Comparison of ENCODE assay signal across 33 cellular contexts in the genomic region with DNA sequence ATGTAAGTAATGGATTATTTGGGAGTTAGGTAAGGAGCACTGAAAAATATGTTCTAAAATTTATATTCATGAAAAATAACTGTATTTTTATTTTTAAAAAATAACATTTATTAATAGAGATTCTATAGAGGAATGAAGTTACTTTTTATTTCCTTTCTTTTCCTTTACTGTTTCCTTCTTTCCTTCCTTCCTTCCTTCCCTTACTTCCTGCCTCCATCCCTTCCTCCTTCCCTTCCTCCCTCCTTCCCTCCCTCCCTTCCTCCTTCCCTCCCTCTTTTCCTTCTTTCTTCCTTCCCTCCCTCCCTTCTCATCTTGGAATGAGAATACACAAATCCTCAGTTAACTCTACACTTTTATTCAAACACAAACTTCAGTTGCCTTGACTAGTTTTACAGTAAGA.
"Had no signal": no experiment of that assay in that cellular context is flagged by ENCODE, and none has a peak within 500 bp of the region (broad histone marks: within the 10 kb centered on the region; RNA-seq: fewer than 3 reads in every experiment).

No MANE protein-coding gene starts in this region.

- H3K27me3 ChIP-seq: cardiac muscle cell, MG63, Peyer's patch had no signal

- ATAC-seq: activated CD8-positive, alpha-beta memory T cell treated with anti-CD3 and anti-CD28 coated beads, Interleukin-2, amount 10 ng/mL, durations not matched to agents 7 days and 5 days; activated naive CD4-positive, alpha-beta T cell treated with anti-CD3 and anti-CD28 coated beads, Interleukin-2, amount 50 U/mL, for 72 hours; activated T-helper 17 cell treated with anti-CD3 and anti-CD28 coated beads, Interleukin-2, amount 50 U/mL, for 72 hours; PC-3 had no signal

- H3K36me3 Mint-ChIP-seq: activated naive CD4-positive, alpha-beta T cell treated with anti-CD3 and anti-CD28 coated beads, Interleukin-2, amount 50 U/mL, for 72 hours had no signal

- H3K4me1 ChIP-seq: Peyer's patch had no signal

- H3K27ac Mint-ChIP-seq: activated CD4-positive, alpha-beta memory T cell treated with anti-CD3 and anti-CD28 coated beads, Interleukin-2, amount 10 ng/mL, durations not matched to agents 7 days and 5 days; activated CD8-positive, alpha-beta memory T cell treated with anti-CD3 and anti-CD28 coated beads, Interleukin-2, amount 10 ng/mL, durations not matched to agents 7 days and 5 days had no signal

- H3K27me3 Mint-ChIP-seq: activated CD8-positive, alpha-beta memory T cell treated with anti-CD3 and anti-CD28 coated beads, Interleukin-2, amount 10 ng/mL, durations not matched to agents 7 days and 5 days; activated T-helper 17 cell treated with anti-CD3 and anti-CD28 coated beads, Interleukin-2, amount 50 U/mL, for 72 hours had no signal

- H3K27ac ChIP-seq: cardiac muscle cell, Peyer's patch, WERI-Rb-1 had no signal

- H3K36me3 ChIP-seq: cardiac muscle cell, MG63, Peyer's patch, WERI-Rb-1 had no signal

- H3K4me3 Mint-ChIP-seq: activated CD4-positive, alpha-beta memory T cell treated with anti-CD3 and anti-CD28 coated beads, Interleukin-2, amount 10 ng/mL, durations not matched to agents 7 days and 5 days; activated CD8-positive, alpha-beta memory T cell treated with anti-CD3 and anti-CD28 coated beads, Interleukin-2, amount 10 ng/mL, durations not matched to agents 7 days and 5 days had no signal

- H3K4me3 ChIP-seq: cardiac muscle cell, MG63, Peyer's patch had no signal

- H3K9me3 ChIP-seq: MG63, Peyer's patch had no signal

- H3K9me3 Mint-ChIP-seq: activated CD4-positive, alpha-beta memory T cell treated with anti-CD3 and anti-CD28 coated beads, Interleukin-2, amount 10 ng/mL, durations not matched to agents 7 days and 5 days; activated T-helper 17 cell treated with anti-CD3 and anti-CD28 coated beads, Interleukin-2, amount 50 U/mL, for 72 hours had no signal

- DNase-seq: activated CD4-positive, alpha-beta memory T cell treated with anti-CD3 and anti-CD28 coated beads, Interleukin-2, amount 10 ng/mL, durations not matched to agents 7 days and 5 days; activated CD4-positive, alpha-beta T cell treated with anti-CD3 and anti-CD28 coated beads for 1 hour; activated CD4-positive, alpha-beta T cell treated with anti-CD3 and anti-CD28 coated beads for 48 hours; activated CD4-positive, CD25-positive, alpha-beta regulatory T cell; activated CD8-positive, alpha-beta memory T cell treated with anti-CD3 and anti-CD28 coated beads for 24 hours; activated CD8-positive, alpha-beta memory T cell treated with anti-CD3 and anti-CD28 coated beads, Interleukin-2, amount 10 ng/mL, durations not matched to agents 7 days and 5 days; activated CD8-positive, alpha-beta memory T cell treated with anti-CD3 and anti-CD28 coated beads, Interleukin-2, amount 50 U/mL, for 48 hours; activated effector memory CD4-positive, alpha-beta T cell treated with anti-CD3 and anti-CD28 coated beads, Interleukin-2, amount 50 U/mL, for 16 hours; activated naive CD4-positive, alpha-beta T cell; activated T-cell treated with anti-CD3 and anti-CD28 coated beads, Interleukin-2, amount 50 U/mL, for 48 hours; amniotic stem cell; aorta; Kasumi-1; KG1; MG63; NCI-H1048; NCI-H1105 treated with DMSO at 0.1 percent for 48 hours; NCI-H1436; NCI-H1694; NCI-H1930; NCI-H2081 treated with DMSO at 0.1 percent for 48 hours; NCI-H345; NCI-H524 treated with DMSO at 0.1 percent for 48 hours; NK-92 treated with Interleukin-12 subunit alpha and Interleukin-12 subunit beta, amount 100 ng/mL, for 24 hours; PC-3; Peyer's patch; RPMI8226; SW 1271; T1000; WERI-Rb-1 had no signal
